ENCODE assay signal across 8 cellular contexts in genomic region chr19:50147462-50148423, GRCh38.
A peak's percentile ranks its signal among the peaks of the same experiment; 100 is the strongest.
DNase-seq lines count a peak whose midpoint lies in the region; ATAC-seq and TF ChIP-seq lines count a peak whose summit lies in the region.

No MANE protein-coding gene starts in this region.

- DNase-seq in NCI-H774 (lab: John Stamatoyannopoulos, UW) (peak; percentile 84), medulla oblongata (ENCODE audit: extremely low spot score) (peak; percentile 96)
- DNase-seq in activated CD8-positive, alpha-beta memory T cell treated with anti-CD3 and anti-CD28 coated beads for 48 hours (ENCODE audit: low read depth in 2 of 3, low spot score in 2 of 3): peak in 2 of 3 experiments; percentile 33 to 53
- peak; percentile 11 to 56 (median 42) for DNase-seq in effector memory CD4-positive, alpha-beta T cell
- peak; percentile 48 to 67 (median 54) for DNase-seq in stimulated activated CD4-positive, alpha-beta T cell treated with anti-CD3 and anti-CD28 coated beads, TNF-alpha, amount 100 ng/mL, for 24 hours (ENCODE audit: low read depth in 3 of 3)

- peak overlapping the region; percentile 84 for H3K4me3 ChIP-seq in effector memory CD4-positive, alpha-beta T cell (ENCODE audit: insufficient read depth, low read depth, low read length, poor library complexity, severe bottlenecking)

- H3K9me3 ChIP-seq in effector memory CD4-positive, alpha-beta T cell (ENCODE audit: control insufficient read depth, low read length): no peaks in the 10 kb centered on the region

- H3K27me3 ChIP-seq in effector memory CD4-positive, alpha-beta T cell (replicated peaks; ENCODE audit: control insufficient read depth, insufficient read depth, low read length, poor library complexity, severe bottlenecking): no peaks in the 10 kb centered on the region

- no peaks in the 10 kb centered on the region for H3K4me1 ChIP-seq in effector memory CD4-positive, alpha-beta T cell (ENCODE audit: control insufficient read depth, insufficient read depth, low read length, poor library complexity, severe bottlenecking)

- ATAC-seq in HG02885 (IDR thresholded peaks at IDR 0.05; ENCODE audit: poor library complexity, unreplicated experiment): peak; percentile 62
- ATAC-seq in HG02973 (IDR thresholded peaks at IDR 0.05; ENCODE audit: unreplicated experiment): no peak

- H3K36me3 ChIP-seq in effector memory CD4-positive, alpha-beta T cell (ENCODE audit: control insufficient read depth, insufficient read depth, low read length): no peaks in the 10 kb centered on the region

- TF ChIP-seq CTCF in C4-2B (conservative IDR thresholded peaks at IDR 0.05): peak; percentile 76

- H3K27ac ChIP-seq in C4-2B: no peak overlapping the region
- peak overlapping the region; percentile 42 for H3K27ac ChIP-seq in effector memory CD4-positive, alpha-beta T cell (ENCODE audit: insufficient read depth, low read length, poor library complexity, severe bottlenecking)

Comparison
In these comparisons a context has a peak if more than half of its experiments do, and no peak if none do; other contexts are left out.
1. DNase-seq: peak in every context shown above with its lines; median percentile 96 in medulla oblongata; 84 in NCI-H774; 54 in stimulated activated CD4-positive, alpha-beta T cell treated with anti-CD3 and anti-CD28 coated beads, TNF-alpha, amount 100 ng/mL, for 24 hours; 43 in activated CD8-positive, alpha-beta memory T cell treated with anti-CD3 and anti-CD28 coated beads for 48 hours; 42 in effector memory CD4-positive, alpha-beta T cell.